In genomic region chr3:48439820-48440589, GRCh38 we compare ENCODE assay signal across 1 cellular context.
TF ChIP-seq lines count a peak whose summit lies in the region.

TSS of gene CCDC51 (minus strand) at chr3:48440119. CDS start at chr3:48435128, 4,991 bp downstream.
TSS of gene TMA7 (plus strand) at chr3:48440257. CDS start at chr3:48440297, 40 bp downstream.

TF ChIP-seq in K562, 482 proteins besides CTCF, POLR2A, EP300 and RAD21 (continued from another document and continues in another):
- TF ChIP-seq ARID3A (IDR thresholded peaks at IDR 0.05; ENCODE audit: borderline replicate concordance, low read depth, low read length) (no peak), TRIM28 (IDR thresholded peaks at IDR 0.05) (no peak), ZNF584 (CRISPR knock-in tag; IDR thresholded peaks at IDR 0.05; ENCODE audit: low read depth) (no peak), ZNF311 (CRISPR knock-in tag; IDR thresholded peaks at IDR 0.05) (no peak), ZBTB26 (CRISPR knock-in tag; IDR thresholded peaks at IDR 0.05) (no peak), ELF2 (CRISPR knock-in tag; IDR thresholded peaks at IDR 0.05) (peak; percentile 87), BRF1 (IDR thresholded peaks at IDR 0.05; ENCODE audit: borderline replicate concordance, extremely low read depth, insufficient read length) (no peak), EP400 (IDR thresholded peaks at IDR 0.05) (peak; percentile 88), FOXA1 (IDR thresholded peaks at IDR 0.05; ENCODE audit: borderline replicate concordance) (no peak), BRD4 (IDR thresholded peaks at IDR 0.05) (0 out of 2 replicates have a peak, but pooled peaks have one; percentile 40), ZNF511 (CRISPR knock-in tag; IDR thresholded peaks at IDR 0.05) (no peak), ZNF174 (CRISPR knock-in tag; IDR thresholded peaks at IDR 0.05) (no peak), TSC22D4 (tag; IDR thresholded peaks at IDR 0.05) (no peak), ZFPM2 (CRISPR knock-in tag; IDR thresholded peaks at IDR 0.05) (no peak), BCL6 (CRISPR knock-in tag; IDR thresholded peaks at IDR 0.05) (no peak), NR3C1 (CRISPR knock-in tag; IDR thresholded peaks at IDR 0.05) (no peak), DEAF1 (CRISPR knock-in tag; IDR thresholded peaks at IDR 0.05) (no peak), SP1 (CRISPR knock-in tag; IDR thresholded peaks at IDR 0.05) (peak; percentile 81), KAT8 (IDR thresholded peaks at IDR 0.05; ENCODE audit: low read depth) (no peak), HMG20B (CRISPR knock-in tag; IDR thresholded peaks at IDR 0.05) (no peak), ZNF280A (IDR thresholded peaks at IDR 0.05; ENCODE audit: low read depth, partially characterized antibody) (no peak), HMGXB4 (CRISPR knock-in tag; IDR thresholded peaks at IDR 0.05) (no peak), GABPA (tag; conservative IDR thresholded peaks at IDR 0.05; ENCODE audit: low read depth) (peak; percentile 96), PHB2 (IDR thresholded peaks at IDR 0.05; ENCODE audit: low read depth) (no peak), HINFP (tag; conservative IDR thresholded peaks at IDR 0.05; ENCODE audit: low read depth) (no peak), STAT5A (IDR thresholded peaks at IDR 0.05; ENCODE audit: borderline replicate concordance, low read length) (no peak), E2F8 (IDR thresholded peaks at IDR 0.05; ENCODE audit: low read depth, partially characterized antibody) (peak; percentile 90), CHAMP1 (IDR thresholded peaks at IDR 0.05) (no peak; the same call in 1 of the 2 replicates), RFX5 (IDR thresholded peaks at IDR 0.05; ENCODE audit: low read depth, low read length) (no peak), POLR2AphosphoS2 (IDR thresholded peaks at IDR 0.05; ENCODE audit: low read length) (no peak), RBBP5 (IDR thresholded peaks at IDR 0.05; ENCODE audit: borderline replicate concordance, insufficient read depth, low read length, poor library complexity, severe bottlenecking) (peak; percentile 72), HDAC3 (IDR thresholded peaks at IDR 0.05; ENCODE audit: borderline replicate concordance, partially characterized antibody) (no peak), ZNF197 (CRISPR knock-in tag; IDR thresholded peaks at IDR 0.05; ENCODE audit: low read depth) (no peak), ZNF785 (CRISPR knock-in tag; IDR thresholded peaks at IDR 0.05) (no peak), ZMIZ1 (IDR thresholded peaks at IDR 0.05; ENCODE audit: low read depth in 2 of 2, low read length in 2 of 2) (no peak), DMBX1 (CRISPR knock-in tag; IDR thresholded peaks at IDR 0.05; ENCODE audit: borderline replicate concordance) (no peak), KHSRP (IDR thresholded peaks at IDR 0.05) (no peak)
